ENCODE assay signal across 9 cellular contexts in the genomic region with DNA sequence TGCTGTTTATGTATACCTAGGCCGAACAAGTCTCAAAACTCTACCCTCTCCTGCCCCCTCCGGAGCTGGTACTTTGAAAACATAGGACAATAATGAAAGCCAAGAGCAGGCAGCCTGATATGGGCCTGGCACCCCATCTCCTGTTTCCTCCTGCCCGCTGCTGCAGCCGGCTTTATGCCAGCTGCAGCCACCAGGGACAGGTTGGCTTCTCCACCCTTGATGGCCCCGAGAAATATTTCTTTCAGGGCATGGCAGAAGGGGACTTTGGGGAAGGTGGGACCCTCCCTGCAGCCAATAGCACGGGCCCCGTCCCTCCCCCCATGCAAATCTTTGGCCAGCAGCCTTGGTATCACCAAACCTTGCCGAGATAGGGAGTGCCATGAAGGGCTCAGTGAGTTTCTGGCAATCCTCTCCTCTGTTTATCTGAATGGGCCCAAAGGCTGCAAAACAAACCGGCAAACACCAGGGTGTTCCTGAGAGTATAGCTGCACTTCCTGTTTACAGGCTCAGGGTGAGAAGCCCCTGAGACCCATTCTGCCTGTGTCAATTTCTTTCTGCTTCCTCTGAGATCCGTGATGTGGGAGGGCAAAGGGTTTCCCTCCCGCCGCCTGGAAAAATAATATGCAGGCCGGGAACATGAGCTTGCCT.
DNase-seq lines count a peak whose midpoint lies in the region; ATAC-seq and TF ChIP-seq lines count a peak whose summit lies in the region.
"Had no signal": no experiment of that assay in that cellular context is flagged by ENCODE, and none has a peak within 500 bp of the region (broad histone marks: within the 10 kb centered on the region; RNA-seq: fewer than 3 reads in every experiment).

No MANE protein-coding gene starts in this region.

- TF ChIP-seq EP300 in gastroesophageal sphincter (IDR thresholded peaks at IDR 0.05) (no peak), esophagus muscularis mucosa (IDR thresholded peaks at IDR 0.05) (no peak)

- H3K36me3 ChIP-seq in BE2C (no peaks in the 10 kb centered on the region), RWPE2 (ENCODE audit: low read depth) (no peaks in the 10 kb centered on the region), left lung (no peaks in the 10 kb centered on the region), gastroesophageal sphincter (no peaks in the 10 kb centered on the region), esophagus muscularis mucosa (no peaks in the 10 kb centered on the region)

- no peak overlapping the region for H3K27ac ChIP-seq in RWPE2 (ENCODE audit: poor library complexity, severe bottlenecking)
- peak overlapping the region; percentile 53 to 54 for H3K27ac ChIP-seq in left lung
- peak overlapping the region in 2 of 4 donors; percentile 14 to 40 for H3K27ac ChIP-seq in gastroesophageal sphincter
- peak overlapping the region in 1 of 4 donors; percentile 28 for H3K27ac ChIP-seq in esophagus muscularis mucosa (replicated peaks in 1 of 4)

- 30 to 74% methylated on average over 4 of the region's 13 CpGs for WGBS in gastroesophageal sphincter (ENCODE audit: low coverage in 1 of 2), 2 donors
- 49% methylated on average over 12 of the region's 13 CpGs for WGBS in esophagus muscularis mucosa

- intact Hi-C loops in left lung (cut with DNase I), result no loop called here
- intact Hi-C loops in esophagus muscularis mucosa (cut with DNase I), result no loop called here

- H3K4me3 ChIP-seq in BE2C (ENCODE audit: low read depth, low read length), result no peak overlapping the region
- no peak overlapping the region for H3K4me3 ChIP-seq in RWPE2 (ENCODE audit: severe bottlenecking)
- no peak overlapping the region for H3K4me3 ChIP-seq in left lung
- no peak overlapping the region for H3K4me3 ChIP-seq in gastroesophageal sphincter
- H3K4me3 ChIP-seq in esophagus muscularis mucosa, result no peak overlapping the region

- H3K9me3 ChIP-seq in BE2C, result no peaks in the 10 kb centered on the region
- no peaks in the 10 kb centered on the region for H3K9me3 ChIP-seq in RWPE2 (ENCODE audit: severe bottlenecking)
- H3K9me3 ChIP-seq in left lung, result no peaks in the 10 kb centered on the region
- H3K9me3 ChIP-seq in gastroesophageal sphincter, result peaks cover 0 to 8% (median 0%) of the 10 kb centered on the region in 3 donors
- H3K9me3 ChIP-seq in esophagus muscularis mucosa, result peaks cover 0 to 11% (median 4%) of the 10 kb centered on the region in 4 donors

- ATAC-seq in GM19372 (IDR thresholded peaks at IDR 0.05; ENCODE audit: low read depth, unreplicated experiment) (peak; percentile 55), RWPE2 (ENCODE audit: low read depth) (0 out of 3 replicates have a peak, but pooled peaks have one; percentile 19), left lung (peak; percentile 61), gastroesophageal sphincter (no peak), HG02840 (IDR thresholded peaks at IDR 0.05; ENCODE audit: low FRiP score, unreplicated experiment) (no peak)

- no peaks in the 10 kb centered on the region; the same call in 1 of the 2 replicates for H3K4me1 ChIP-seq in BE2C
- no peaks in the 10 kb centered on the region for H3K4me1 ChIP-seq in RWPE2 (ENCODE audit: insufficient read depth, poor library complexity, severe bottlenecking)
- peaks cover 4 to 15% of the 10 kb centered on the region in 2 donors for H3K4me1 ChIP-seq in left lung
- H3K4me1 ChIP-seq in gastroesophageal sphincter, result no peaks in the 10 kb centered on the region
- peaks cover 0 to 18% (median 8%) of the 10 kb centered on the region in 4 donors for H3K4me1 ChIP-seq in esophagus muscularis mucosa

- TF ChIP-seq CTCF in BE2C (IDR thresholded peaks at IDR 0.05; ENCODE audit: low read depth, low read length) (peak; percentile 15; the same call in 1 of the 2 replicates), RWPE2 (IDR thresholded peaks at IDR 0.05; ENCODE audit: poor library complexity, severe bottlenecking) (no peak), left lung (IDR thresholded peaks at IDR 0.05) (no peak), gastroesophageal sphincter (IDR thresholded peaks at IDR 0.05) (no peak), esophagus muscularis mucosa (IDR thresholded peaks at IDR 0.05) (peak in 1 of 3 experiments; percentile 7)

- DNase-seq in BE2C (no peak), RWPE2 (ENCODE audit: low spot score) (no peak), left lung (no peak), NCI-H446 (lab: John Stamatoyannopoulos, UW) (no peak), esophagus muscularis mucosa (ENCODE audit: extremely low spot score) (no peak)
- DNase-seq: NCI-H1436 had no signal

- TF ChIP-seq POLR2A in gastroesophageal sphincter (IDR thresholded peaks at IDR 0.05) (no peak), esophagus muscularis mucosa (IDR thresholded peaks at IDR 0.05; ENCODE audit: low read depth) (no peak)

- H3K27me3 ChIP-seq in BE2C (no peaks in the 10 kb centered on the region), RWPE2 (ENCODE audit: insufficient read depth, poor library complexity, severe bottlenecking) (no peaks in the 10 kb centered on the region), left lung (no peaks in the 10 kb centered on the region), gastroesophageal sphincter (no peaks in the 10 kb centered on the region), esophagus muscularis mucosa (no peaks in the 10 kb centered on the region)

Comparison
In these comparisons a context has a peak if more than half of its experiments do, and no peak if none do; other contexts are left out.
1. ATAC-seq: peak in GM19372 (single experiment), RWPE2 (single experiment) and left lung (single experiment); none in gastroesophageal sphincter (single experiment) and HG02840 (single experiment).